16 cellular contexts compared by ENCODE assay signal in genomic region chr1:6367381-6368007, GRCh38. TPM values are rescaled to one million over a fixed set of nuclear protein-coding genes. Genes with fewer than 3 reads are reported as not detected.
A peak's percentile ranks its signal among the peaks of the same experiment; 100 is the strongest.
DNase-seq lines count a peak whose midpoint lies in the region; ATAC-seq and TF ChIP-seq lines count a peak whose summit lies in the region.
"Had no signal": no experiment of that assay in that cellular context is flagged by ENCODE, and none has a peak within 500 bp of the region (broad histone marks: within the 10 kb centered on the region; RNA-seq: fewer than 3 reads in every experiment).

No MANE protein-coding gene starts in this region.

- no peak overlapping the region for H2BK5ac ChIP-seq in neuronal stem cell (ENCODE audit: low read length)

- H2BK120ac ChIP-seq in neuronal stem cell (ENCODE audit: low read depth, low read length), result no peak overlapping the region

- H3K79me1 ChIP-seq in neuronal stem cell (ENCODE audit: low read depth, low read length), result peaks cover 15% of the 10 kb centered on the region

- ATAC-seq in HG03139 (IDR thresholded peaks at IDR 0.05; ENCODE audit: unreplicated experiment), result no peak
- ATAC-seq: CD8-positive, alpha-beta T cell had no signal

- no peaks in the 10 kb centered on the region for H3K27me3 ChIP-seq in neuronal stem cell (ENCODE audit: control insufficient read depth in 3 of 3, insufficient read depth in 3 of 3, low read depth in 1 of 3, low read length in 3 of 3)
- no peaks in the 10 kb centered on the region for H3K27me3 ChIP-seq in endodermal cell (ENCODE audit: control insufficient read depth, insufficient read depth, low read length, poor library complexity, severe bottlenecking)
- H3K27me3 ChIP-seq in smooth muscle cell (ENCODE audit: low read depth), result no peaks in the 10 kb centered on the region

- H4K20me1 ChIP-seq in smooth muscle cell (ENCODE audit: low read depth), result peaks cover 13% of the 10 kb centered on the region

- no peak overlapping the region for H3K4ac ChIP-seq in neuronal stem cell (ENCODE audit: low read length)

- no peak overlapping the region for H3K27ac Mint-ChIP-seq in endodermal cell
- H3K27ac Mint-ChIP-seq: activated naive CD4-positive, alpha-beta T cell treated with anti-CD3 and anti-CD28 coated beads, Interleukin-2, amount 50 U/mL, for 24 hours; CD8-positive, alpha-beta T cell had no signal

- H3K23ac ChIP-seq in neuronal stem cell (ENCODE audit: low read depth, low read length, poor library complexity), result no peak overlapping the region

- no peak overlapping the region for H4K91ac ChIP-seq in neuronal stem cell (ENCODE audit: low read depth, low read length, poor library complexity)

- no peaks in the 10 kb centered on the region for H3K4me1 Mint-ChIP-seq in endodermal cell

- H3K36me3 Mint-ChIP-seq in endodermal cell (ENCODE audit: low read depth), result peaks cover 15% of the 10 kb centered on the region
- H3K36me3 Mint-ChIP-seq: activated naive CD4-positive, alpha-beta T cell treated with anti-CD3 and anti-CD28 coated beads, Interleukin-2, amount 50 U/mL, for 24 hours; CD8-positive, alpha-beta T cell had no signal

- H3K9me3 Mint-ChIP-seq in endodermal cell, result peaks cover 18% of the 10 kb centered on the region
- H3K9me3 Mint-ChIP-seq: activated naive CD4-positive, alpha-beta T cell treated with anti-CD3 and anti-CD28 coated beads, Interleukin-2, amount 50 U/mL, for 24 hours; CD8-positive, alpha-beta T cell had no signal

- H3K9me3 ChIP-seq in neuronal stem cell (replicated peaks in 1 of 2; ENCODE audit: control insufficient read depth in 2 of 2, insufficient read depth in 1 of 2, low read depth in 1 of 2, low read length in 2 of 2) (peaks cover 0 to 12% of the 10 kb centered on the region in 2 donors), endodermal cell (ENCODE audit: control insufficient read depth, low read length) (peaks cover 8% of the 10 kb centered on the region), smooth muscle cell (replicated peaks; ENCODE audit: low read depth) (no peaks in the 10 kb centered on the region)
- H3K9me3 ChIP-seq: SK-N-SH had no signal

- DNase-seq in DMS 273 (lab: John Stamatoyannopoulos, UW; ENCODE audit: unreplicated experiment) (peak; percentile 87), NCI-H2171 treated with DMSO at 0.1 percent for 48 hours (lab: John Stamatoyannopoulos, UW) (peak; percentile 89), epithelial cell of esophagus (ENCODE audit: low read depth) (peak; percentile 98), neuronal stem cell (ENCODE audit: low spot score) (no peak), DMS53 treated with DMSO at 0.1 percent for 48 hours (lab: John Stamatoyannopoulos, UW; ENCODE audit: unreplicated experiment) (no peak), endodermal cell (no peak), smooth muscle cell (lab: John Stamatoyannopoulos, UW; ENCODE audit: unreplicated experiment) (no peak)
- DNase-seq: activated CD4-positive, alpha-beta T cell treated with anti-CD3 and anti-CD28 coated beads, Interleukin-2, amount 50 U/mL, for 1 hour; CD8-positive, alpha-beta T cell; NCI-H1436 treated with DMSO at 0.1 percent for 48 hours; SK-N-SH had no signal

- H3F3A ChIP-seq in smooth muscle cell (ENCODE audit: low read depth), result no peaks in the 10 kb centered on the region

- no peak overlapping the region for H3K4me3 Mint-ChIP-seq in endodermal cell
- H3K4me3 Mint-ChIP-seq: activated naive CD4-positive, alpha-beta T cell treated with anti-CD3 and anti-CD28 coated beads, Interleukin-2, amount 50 U/mL, for 24 hours; CD8-positive, alpha-beta T cell had no signal

- H2AFZ ChIP-seq in neuronal stem cell (ENCODE audit: low read length), result no peak overlapping the region
- H2AFZ ChIP-seq in smooth muscle cell (ENCODE audit: low read depth), result no peak overlapping the region

- peaks cover 0 to 11% of the 10 kb centered on the region in 2 donors for H3K36me3 ChIP-seq in neuronal stem cell (replicated peaks in 1 of 2; ENCODE audit: control insufficient read depth in 2 of 2, insufficient read depth in 2 of 2, low read length in 2 of 2)
- peaks cover 3% of the 10 kb centered on the region for H3K36me3 ChIP-seq in endodermal cell (ENCODE audit: control insufficient read depth, insufficient read depth, low read length)
- H3K36me3 ChIP-seq in smooth muscle cell (ENCODE audit: low read depth), result no peaks in the 10 kb centered on the region

- H3K14ac ChIP-seq in neuronal stem cell (ENCODE audit: low read length), result peak overlapping the region; percentile 12

- no peak overlapping the region for H2AK5ac ChIP-seq in neuronal stem cell (ENCODE audit: low read depth, low read length)

- no peak overlapping the region for H4K8ac ChIP-seq in neuronal stem cell (ENCODE audit: low read depth, low read length)

- no peak overlapping the region for H3K9ac ChIP-seq in neuronal stem cell (ENCODE audit: low read depth, low read length, poor library complexity)
- H3K9ac ChIP-seq in endodermal cell (ENCODE audit: extremely low read depth, low read length, poor library complexity, severe bottlenecking), result no peak overlapping the region
- no peak overlapping the region for H3K9ac ChIP-seq in smooth muscle cell (ENCODE audit: low read depth)
- H3K9ac ChIP-seq: SK-N-SH had no signal

- no peaks in the 10 kb centered on the region for H3K27me3 Mint-ChIP-seq in endodermal cell (ENCODE audit: insufficient read depth)
- H3K27me3 Mint-ChIP-seq: activated naive CD4-positive, alpha-beta T cell treated with anti-CD3 and anti-CD28 coated beads, Interleukin-2, amount 50 U/mL, for 24 hours had no signal

- no peak overlapping the region for H2BK12ac ChIP-seq in neuronal stem cell (ENCODE audit: low read length)

- no peak overlapping the region for H3K18ac ChIP-seq in neuronal stem cell (ENCODE audit: low read length)

- no peak overlapping the region for H3K27ac ChIP-seq in neuronal stem cell (replicated peaks; ENCODE audit: low read length)
- H3K27ac ChIP-seq in endodermal cell (ENCODE audit: low read depth, low read length), result no peak overlapping the region
- H3K27ac ChIP-seq in smooth muscle cell (ENCODE audit: low read depth), result no peak overlapping the region

- no peak overlapping the region for H3K4me3 ChIP-seq in epithelial cell of esophagus (ENCODE audit: low read length)
- H3K4me3 ChIP-seq in neuronal stem cell (ENCODE audit: low read length in 2 of 2), result no peak overlapping the region
- no peak overlapping the region for H3K4me3 ChIP-seq in endodermal cell (ENCODE audit: low read length)
- H3K4me3 ChIP-seq in smooth muscle cell, result no peak overlapping the region

- H3K4me2 ChIP-seq in neuronal stem cell (ENCODE audit: insufficient read depth, low read length, poor library complexity, severe bottlenecking) (no peak overlapping the region), smooth muscle cell (no peak overlapping the region)
- H3K4me2 ChIP-seq: SK-N-SH had no signal

- H3K79me2 ChIP-seq in smooth muscle cell (ENCODE audit: low read depth), result peaks cover 20% of the 10 kb centered on the region

- no peak overlapping the region for H2BK15ac ChIP-seq in neuronal stem cell (ENCODE audit: low read length)

- TF ChIP-seq CTCF in epithelial cell of esophagus (IDR thresholded peaks at IDR 0.05; ENCODE audit: insufficient read depth, low read depth, low read length, missing control alignments), result no peak
- no peak for TF ChIP-seq CTCF in endodermal cell (conservative IDR thresholded peaks at IDR 0.05)
- no peak for TF ChIP-seq CTCF in smooth muscle cell (IDR thresholded peaks at IDR 0.05; ENCODE audit: borderline replicate concordance, insufficient read depth, poor library complexity, severe bottlenecking)

- no peaks in the 10 kb centered on the region for H3K4me1 ChIP-seq in neuronal stem cell (ENCODE audit: control insufficient read depth in 2 of 2, insufficient read depth in 1 of 2, low read depth in 1 of 2, low read length in 2 of 2)
- H3K4me1 ChIP-seq in endodermal cell (ENCODE audit: control insufficient read depth, insufficient read depth, low read length), result no peaks in the 10 kb centered on the region
- H3K4me1 ChIP-seq in smooth muscle cell (ENCODE audit: low read depth), result no peaks in the 10 kb centered on the region

- WGBS in neuronal stem cell (ENCODE audit: extremely low coverage in 2 of 2, insufficient read length in 2 of 2, insufficient replicate concordance in 1 of 2), 2 donors, result no CpG with 5 or more reads among the region's 9 CpGs
- 92 to 94% methylated on average over 8 to 9 of the region's 9 CpGs for WGBS in endodermal cell (ENCODE audit: insufficient coverage in 1 of 2, insufficient read length in 1 of 2), 2 experiments
- WGBS in smooth muscle cell (ENCODE audit: low lambda C conversion rate), result 90% methylated on average over 9 of the region's 9 CpGs

RNA-seq across cellular contexts. Expression of gene ACOT7, which starts 26.1 kb away (rescaled TPM):
- polyA plus RNA-seq in neuronal stem cell (2013, experiment 1 of 2), result 83.2 TPM
- polyA plus RNA-seq in neuronal stem cell (2013, experiment 2 of 2), result 81.2 TPM
- total RNA-seq in endodermal cell (10 to 100 TPM; 51.3 to 70.7 TPM), smooth muscle cell (16.4 and 19.5 TPM in 2 replicates)
- 87.9 TPM for polyA plus RNA-seq in endodermal cell (2013, experiment 1 of 2)
- polyA plus RNA-seq in endodermal cell (2013, experiment 2 of 2), result 87.7 TPM
- polyA plus RNA-seq in smooth muscle cell, result 53.6 and 53.8 TPM in 2 replicates

RNA-seq across cellular contexts. Expression of gene HES2, which starts 52.2 kb away (rescaled TPM):
- 0.26 TPM for polyA plus RNA-seq in neuronal stem cell (2013, experiment 1 of 2)
- 0.22 TPM for polyA plus RNA-seq in neuronal stem cell (2013, experiment 2 of 2)
- not detected for total RNA-seq in endodermal cell
- 0.46 TPM for polyA plus RNA-seq in endodermal cell (2013, experiment 1 of 2)
- polyA plus RNA-seq in endodermal cell (2013, experiment 2 of 2), result 0.04 TPM
- total RNA-seq in smooth muscle cell, result 4.6 and 5.6 TPM in 2 replicates
- polyA plus RNA-seq in smooth muscle cell, result 1.7 and 11.1 TPM in 2 replicates
- total RNA-seq: CD8-positive, alpha-beta T cell; LHCN-M2; osteoblast had no signal
- polyA plus RNA-seq: AG04450 had no signal

RNA-seq across cellular contexts. Expression of gene ESPN, which starts 57.1 kb away (rescaled TPM):
- polyA plus RNA-seq in neuronal stem cell (2013, experiment 1 of 2), result 3.5 TPM
- polyA plus RNA-seq in neuronal stem cell (2013, experiment 2 of 2), result 3.6 TPM
- 10 to 100 TPM in 1 of 2 donors, 1 to 10 TPM in 1; 4.1 to 10.5 TPM for total RNA-seq in endodermal cell
- polyA plus RNA-seq in endodermal cell (2013, experiment 1 of 2), result 4.7 TPM
- 3.0 TPM for polyA plus RNA-seq in endodermal cell (2013, experiment 2 of 2)
- not detected in 2 replicates for total RNA-seq in smooth muscle cell
- 1.1 and 2.6 TPM in 2 replicates for polyA plus RNA-seq in smooth muscle cell
- total RNA-seq: LHCN-M2, osteoblast had no signal
- polyA plus RNA-seq: AG04450 had no signal

Comparison
In these comparisons a context has a peak if more than half of its experiments do, and no peak if none do; other contexts are left out.
1. DNase-seq: peak in DMS 273 (single experiment), NCI-H2171 treated with DMSO at 0.1 percent for 48 hours (single experiment) and epithelial cell of esophagus (single experiment); none in neuronal stem cell (single experiment), DMS53 treated with DMSO at 0.1 percent for 48 hours (single experiment), endodermal cell (single experiment) and smooth muscle cell (single experiment).